ENCODE assay signal across 19 cellular contexts in the genomic region with DNA sequence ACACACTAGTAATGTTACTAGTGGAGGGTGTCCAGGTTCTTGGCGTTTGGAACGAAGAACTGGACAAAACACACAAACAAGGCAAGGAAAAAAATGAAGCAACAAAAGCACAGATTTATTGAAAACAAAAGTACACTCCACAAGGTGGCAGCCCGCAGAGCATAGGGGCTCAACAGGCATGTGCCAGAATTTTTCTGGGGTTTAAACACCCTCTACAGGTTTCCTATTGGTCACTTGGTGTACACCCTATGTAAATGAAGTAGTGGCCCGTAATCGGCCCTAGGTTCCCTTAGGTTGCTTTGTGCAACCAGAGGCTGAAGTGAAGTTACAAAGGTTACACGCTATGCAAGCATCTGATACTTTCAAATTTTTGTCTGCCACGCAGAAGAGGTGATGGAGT. TPM values are rescaled to one million over a fixed set of nuclear protein-coding genes. Genes with fewer than 3 reads are reported as not detected.
DNase-seq lines count a peak whose midpoint lies in the region; ATAC-seq and TF ChIP-seq lines count a peak whose summit lies in the region.
"Had no signal": no experiment of that assay in that cellular context is flagged by ENCODE, and none has a peak within 500 bp of the region (broad histone marks: within the 10 kb centered on the region; RNA-seq: fewer than 3 reads in every experiment).

No MANE protein-coding gene starts in this region.

- H3K27me3 Mint-ChIP-seq in activated naive CD4-positive, alpha-beta T cell treated with anti-CD3 and anti-CD28 coated beads, Interleukin-2, amount 50 U/mL, for 24 hours, result peaks cover 11% of the 10 kb centered on the region

- peak overlapping the region; percentile 19 for H3K4me3 Mint-ChIP-seq in activated naive CD4-positive, alpha-beta T cell treated with anti-CD3 and anti-CD28 coated beads, Interleukin-2, amount 50 U/mL, for 24 hours

- peaks cover 10% of the 10 kb centered on the region for H3K36me3 Mint-ChIP-seq in activated naive CD4-positive, alpha-beta T cell treated with anti-CD3 and anti-CD28 coated beads, Interleukin-2, amount 50 U/mL, for 24 hours

- H3K4me1 Mint-ChIP-seq in activated naive CD4-positive, alpha-beta T cell treated with anti-CD3 and anti-CD28 coated beads, Interleukin-2, amount 50 U/mL, for 24 hours, result peaks cover 16% of the 10 kb centered on the region

- ATAC-seq in HG02840 (IDR thresholded peaks at IDR 0.05; ENCODE audit: low FRiP score, unreplicated experiment), result no peak
- ATAC-seq: lower lobe of right lung had no signal

- peaks cover 4% of the 10 kb centered on the region for H3K9me3 Mint-ChIP-seq in activated naive CD4-positive, alpha-beta T cell treated with anti-CD3 and anti-CD28 coated beads, Interleukin-2, amount 50 U/mL, for 24 hours

- DNase-seq in activated naive CD4-positive, alpha-beta T cell treated with Interleukin-2 at 50 U/mL for 16 hours, result no peak
- DNase-seq in HT-29 (ENCODE audit: low spot score) (peak; percentile 58), RKO (ENCODE audit: low spot score) (peak; percentile 86), erythroblast (lab: John Stamatoyannopoulos, UW) (peak; percentile 7 to 35), NCI-H1694 treated with DMSO at 0.1 percent for 48 hours (lab: John Stamatoyannopoulos, UW) (no peak), NCI-H146 (lab: John Stamatoyannopoulos, UW) (no peak)
- DNase-seq: activated CD4-positive, CD25-positive, alpha-beta regulatory T cell; activated gamma-delta T cell treated with Interleukin-2 at 50 U/mL for 16 hours; brain microvascular endothelial cell; DMS153; esophagus squamous epithelium; lower lobe of right lung; naive thymus-derived CD8-positive, alpha-beta T cell; NCI-H1436 treated with DMSO at 0.1 percent for 48 hours had no signal

- no peak for TF ChIP-seq POLR2A in erythroblast (IDR thresholded peaks at IDR 0.05; ENCODE audit: low read length)

- no peak overlapping the region for H3K27ac Mint-ChIP-seq in activated naive CD4-positive, alpha-beta T cell treated with anti-CD3 and anti-CD28 coated beads, Interleukin-2, amount 50 U/mL, for 24 hours

RNA-seq across cellular contexts. Expression of gene OR2C1, which starts 8.1 kb away (rescaled TPM):
- total RNA-seq in HT-29 (2014; rRNA removed; shearing (Covaris generic)), result not detected in 2 replicates
- total RNA-seq: esophagus squamous epithelium; lower lobe of right lung; naive thymus-derived CD8-positive, alpha-beta T cell; NCI-H460; posterior vena cava; smooth muscle cell had no signal

RNA-seq across cellular contexts. Expression of gene ZSCAN32, which starts 37.0 kb away (rescaled TPM):
- total RNA-seq in HT-29 (2014; rRNA removed; shearing (Covaris generic)), result 9.0 and 9.8 TPM in 2 replicates

RNA-seq across cellular contexts. Expression of gene ZNF174, which starts 37.2 kb away (rescaled TPM):
- 6.6 and 13.9 TPM in 2 replicates for total RNA-seq in HT-29 (2014; rRNA removed; shearing (Covaris generic))

RNA-seq across cellular contexts. Expression of gene ZNF75A, which starts 58.5 kb away (rescaled TPM):
- total RNA-seq in HT-29 (2014; rRNA removed; shearing (Covaris generic)), result 0.41 and 0.91 TPM in 2 replicates

RNA-seq across cellular contexts. Expression of gene TIGD7, which starts 58.6 kb away (rescaled TPM):
- not detected in 2 replicates for total RNA-seq in HT-29 (2014; rRNA removed; shearing (Covaris generic))

Comparison
In these comparisons a context has a peak if more than half of its experiments do, and no peak if none do; other contexts are left out.
1. DNase-seq: peak in HT-29 (single experiment), RKO (single experiment) and erythroblast (2 of 2); none in activated naive CD4-positive, alpha-beta T cell treated with Interleukin-2 at 50 U/mL for 16 hours (single experiment), NCI-H1694 treated with DMSO at 0.1 percent for 48 hours (single experiment) and NCI-H146 (single experiment).